In genomic region chr5:152331006-152331405, GRCh38 we compare ENCODE assay signal across 19 cellular contexts.
A peak's percentile ranks its signal among the peaks of the same experiment; 100 is the strongest.
DNase-seq lines count a peak whose midpoint lies in the region; ATAC-seq, FAIRE-seq and TF ChIP-seq lines count a peak whose summit lies in the region.
"Had no signal": no experiment of that assay in that cellular context is flagged by ENCODE, and none has a peak within 500 bp of the region (broad histone marks: within the 10 kb centered on the region; RNA-seq: fewer than 3 reads in every experiment).

No MANE protein-coding gene starts in this region.

- no peak for FAIRE-seq in bronchial epithelial cell (lab: Jason Lieb, UNC)
- FAIRE-seq: GM12891, GM19239 had no signal

- H3K27me3 Mint-ChIP-seq in activated CD4-positive, alpha-beta T cell treated with anti-CD3 and anti-CD28 coated beads, Interleukin-2, amount 10 ng/mL, durations not matched to agents 24 days and 14 days = no peaks in the 10 kb centered on the region
- H3K27me3 Mint-ChIP-seq: B cell had no signal

- no peaks in the 10 kb centered on the region for H3K36me3 Mint-ChIP-seq in activated CD4-positive, alpha-beta T cell treated with anti-CD3 and anti-CD28 coated beads, Interleukin-2, amount 10 ng/mL, durations not matched to agents 24 days and 14 days (ENCODE audit: low read depth)
- H3K36me3 Mint-ChIP-seq: CD8-positive, alpha-beta T cell had no signal

- H3K9me3 Mint-ChIP-seq in activated CD4-positive, alpha-beta T cell treated with anti-CD3 and anti-CD28 coated beads, Interleukin-2, amount 10 ng/mL, durations not matched to agents 24 days and 14 days = no peaks in the 10 kb centered on the region

- no peaks in the 10 kb centered on the region for H3K27me3 ChIP-seq in bronchial epithelial cell (ENCODE audit: control insufficient read depth, insufficient read depth, low read length)
- no peaks in the 10 kb centered on the region for H3K27me3 ChIP-seq in subcutaneous abdominal adipose tissue (ENCODE audit: control insufficient read depth in 5 of 5, insufficient read depth in 4 of 5, low read length in 5 of 5)
- H3K27me3 ChIP-seq: BLaER1 treated with 17β-estradiol and CSF1 and Interleukin-3, amounts not matched to agents 10 nM and 100 nM had no signal

- no peak overlapping the region for H3K4me3 Mint-ChIP-seq in activated CD4-positive, alpha-beta T cell treated with anti-CD3 and anti-CD28 coated beads, Interleukin-2, amount 10 ng/mL, durations not matched to agents 24 days and 14 days
- H3K4me3 Mint-ChIP-seq: B cell; CD8-positive, alpha-beta T cell had no signal

- intact Hi-C loops in activated CD4-positive, alpha-beta T cell treated with anti-CD3 and anti-CD28 coated beads, Interleukin-2, amount 10 ng/mL, durations not matched to agents 24 days and 14 days (cut with micrococcal nuclease) = no loop called here
- intact Hi-C loops in posterior vena cava (cut with DNase I) = no loop called here

- no peaks in the 10 kb centered on the region for H3K4me1 Mint-ChIP-seq in activated CD4-positive, alpha-beta T cell treated with anti-CD3 and anti-CD28 coated beads, Interleukin-2, amount 10 ng/mL, durations not matched to agents 24 days and 14 days
- H3K4me1 Mint-ChIP-seq: B cell had no signal

- H3K4me1 ChIP-seq in subcutaneous abdominal adipose tissue (ENCODE audit: control insufficient read depth in 5 of 5, insufficient read depth in 5 of 5, low read length in 5 of 5) = peaks cover 2 to 34% (median 26%) of the 10 kb centered on the region in 5 donors
- H3K4me1 ChIP-seq: HAP-1 had no signal

- ATAC-seq in GM19328 (IDR thresholded peaks at IDR 0.05; ENCODE audit: unreplicated experiment) = no peak
- ATAC-seq: CD8-positive, alpha-beta T cell had no signal

- no peak overlapping the region for H3K27ac Mint-ChIP-seq in activated CD4-positive, alpha-beta T cell treated with anti-CD3 and anti-CD28 coated beads, Interleukin-2, amount 10 ng/mL, durations not matched to agents 24 days and 14 days
- H3K27ac Mint-ChIP-seq: B cell; CD8-positive, alpha-beta T cell had no signal

- H3K9ac ChIP-seq in subcutaneous abdominal adipose tissue (ENCODE audit: low read length in 5 of 5) = no peak overlapping the region
- H3K9ac ChIP-seq: BLaER1 treated with 17β-estradiol and CSF1 and Interleukin-3, amounts not matched to agents 10 nM and 100 nM; GM23248 had no signal

- no peaks in the 10 kb centered on the region for H3K36me3 ChIP-seq in bronchial epithelial cell (ENCODE audit: control insufficient read depth, insufficient read depth, low read length)
- H3K36me3 ChIP-seq in subcutaneous abdominal adipose tissue (ENCODE audit: control insufficient read depth in 5 of 5, insufficient read depth in 5 of 5, low read length in 5 of 5) = no peaks in the 10 kb centered on the region
- H3K36me3 ChIP-seq: BLaER1 treated with 17β-estradiol and CSF1 and Interleukin-3, amounts not matched to agents 10 nM and 100 nM; HAP-1 had no signal

- TF ChIP-seq CTCF in bronchial epithelial cell (IDR thresholded peaks at IDR 0.05; ENCODE audit: insufficient read depth, low read length, severe bottlenecking) = no peak

- peaks cover 0 to 2% (median 0%) of the 10 kb centered on the region in 5 donors for H3K9me3 ChIP-seq in subcutaneous abdominal adipose tissue (ENCODE audit: control insufficient read depth in 5 of 5, low read length in 5 of 5)
- H3K9me3 ChIP-seq: HAP-1 had no signal

- H3K27ac ChIP-seq in subcutaneous abdominal adipose tissue (ENCODE audit: low read depth, low read length) = peak overlapping the region; percentile 24
- H3K27ac ChIP-seq: BLaER1 treated with 17β-estradiol and CSF1 and Interleukin-3, amounts not matched to agents 10 nM and 100 nM; GM23248 had no signal

- DNase-seq in activated CD4-positive, alpha-beta T cell treated with anti-CD3 and anti-CD28 coated beads, Interleukin-2, amount 10 ng/mL, durations not matched to agents 24 days and 14 days = peak; percentile 3
- DNase-seq in activated CD4-positive, alpha-beta T cell treated with anti-CD3 and anti-CD28 coated beads, Interleukin-2, amount 50 U/mL, for 48 hours = no peak
- peak; percentile 52 for DNase-seq in bronchial epithelial cell (ENCODE audit: low read depth)
- peak; percentile 13 for DNase-seq in mucosa of gallbladder (ENCODE audit: low spot score)
- DNase-seq in posterior vena cava (ENCODE audit: low spot score) = no peak
- DNase-seq in NCI-H2107 (lab: John Stamatoyannopoulos, UW) = no peak
- DNase-seq: 8988T; CD8-positive, alpha-beta T cell; DMS 273 treated with DMSO at 0.1 percent for 48 hours; DMS53; EL; GM23248 had no signal

- no peak overlapping the region for H3K4me3 ChIP-seq in bronchial epithelial cell (ENCODE audit: low read depth, low read length)
- no peak overlapping the region for H3K4me3 ChIP-seq in subcutaneous abdominal adipose tissue (ENCODE audit: low read depth in 1 of 5, low read length in 5 of 5)
- H3K4me3 ChIP-seq: BLaER1 treated with 17β-estradiol and CSF1 and Interleukin-3, amounts not matched to agents 10 nM and 100 nM; GM23248; HAP-1 had no signal

Comparison
In these comparisons a context has a peak if more than half of its experiments do, and no peak if none do; other contexts are left out.
1. DNase-seq: peak in activated CD4-positive, alpha-beta T cell treated with anti-CD3 and anti-CD28 coated beads, Interleukin-2, amount 10 ng/mL, durations not matched to agents 24 days and 14 days (single experiment), bronchial epithelial cell (single experiment) and mucosa of gallbladder (single experiment); none in activated CD4-positive, alpha-beta T cell treated with anti-CD3 and anti-CD28 coated beads, Interleukin-2, amount 50 U/mL, for 48 hours (0 of 2), posterior vena cava (single experiment) and NCI-H2107 (single experiment).